In genomic region chr19:55279376-55279772, GRCh38 we compare ENCODE assay signal across 8 cellular contexts. TPM values are rescaled to one million over a fixed set of nuclear protein-coding genes. Genes with fewer than 3 reads are reported as not detected.
DNase-seq lines count a peak whose midpoint lies in the region; ATAC-seq and TF ChIP-seq lines count a peak whose summit lies in the region.

No MANE protein-coding gene starts in this region.

- DNase-seq in SK-N-MC (ENCODE audit: low read depth, low spot score) = no peak
- DNase-seq in fibroblast of lung (ENCODE audit: low read depth in 2 of 2) = no peak
- DNase-seq in prostate gland (ENCODE audit: low spot score) = no peak
- DNase-seq in NCI-H1417 (lab: John Stamatoyannopoulos, UW) = no peak
- no peak for DNase-seq in inferior parietal cortex (ENCODE audit: extremely low spot score)

- WGBS in prostate gland = 6% methylated on average over 23 of the region's 23 CpGs

- H3K4me3 ChIP-seq in SK-N-MC (peak overlapping the region; percentile 83), fibroblast of lung (replicated peaks in 1 of 4; ENCODE audit: control extremely low read depth in 1 of 4, insufficient read depth in 1 of 4, low read depth in 3 of 4, low read length in 4 of 4) (peak overlapping the region; percentile 82 to 99 (median 94)), prostate gland (peak overlapping the region; percentile 53 to 69)

- H4K20me1 ChIP-seq in fibroblast of lung (ENCODE audit: control insufficient read depth, extremely low read depth, insufficient read depth, low read length) = no peaks in the 10 kb centered on the region

- H3K4me1 ChIP-seq in ES-I3 (ENCODE audit: insufficient read depth, low read length) (peaks cover 13% of the 10 kb centered on the region; the same call in 1 of the 2 replicates), fibroblast of lung (ENCODE audit: control insufficient read depth, extremely low read depth, insufficient read depth, low read length) (peaks cover 3% of the 10 kb centered on the region), prostate gland (replicated peaks) (peaks cover 3% of the 10 kb centered on the region)

- ATAC-seq in HG02588 (IDR thresholded peaks at IDR 0.05; ENCODE audit: unreplicated experiment) = no peak
- ATAC-seq in HG02970 (IDR thresholded peaks at IDR 0.05; ENCODE audit: low FRiP score, unreplicated experiment) = no peak

- no peak for TF ChIP-seq CTCF in fibroblast of lung (conservative IDR thresholded peaks at IDR 0.05 in 1 of 2, IDR thresholded peaks at IDR 0.05 in 1 of 2; ENCODE audit: low read depth in 1 of 2, low read length in 2 of 2)
- no peak for TF ChIP-seq CTCF in prostate gland (IDR thresholded peaks at IDR 0.05)

- intact Hi-C loops in prostate gland (cut with DNase I) = no loop called here

- no peaks in the 10 kb centered on the region for H3K79me2 ChIP-seq in fibroblast of lung (ENCODE audit: control insufficient read depth, insufficient read depth, low read length)

- peak overlapping the region; percentile 74 for H3K9ac ChIP-seq in ES-I3 (ENCODE audit: low read depth, low read length)
- H3K9ac ChIP-seq in SK-N-MC (ENCODE audit: insufficient read length) = peak overlapping the region; percentile 64
- peak overlapping the region; percentile 83 for H3K9ac ChIP-seq in fibroblast of lung (ENCODE audit: insufficient read depth, low read length)

- no peak for TF ChIP-seq POLR2A in prostate gland (IDR thresholded peaks at IDR 0.05)

- H3K27ac ChIP-seq in SK-N-MC = peak overlapping the region; percentile 76
- H3K27ac ChIP-seq in fibroblast of lung (ENCODE audit: insufficient read depth, low read length) = peak overlapping the region; percentile 94
- peak overlapping the region; percentile 68 to 81 for H3K27ac ChIP-seq in prostate gland

- H3K27me3 ChIP-seq in fibroblast of lung (ENCODE audit: control insufficient read depth, insufficient read depth, low read length) (no peaks in the 10 kb centered on the region), prostate gland (replicated peaks; ENCODE audit: insufficient read depth) (no peaks in the 10 kb centered on the region)

- H3K9me3 ChIP-seq in ES-I3 (ENCODE audit: control insufficient read depth, insufficient read depth, low read length) = no peaks in the 10 kb centered on the region
- H3K9me3 ChIP-seq in SK-N-MC (ENCODE audit: low read depth, low read length) = no peaks in the 10 kb centered on the region
- no peaks in the 10 kb centered on the region for H3K9me3 ChIP-seq in fibroblast of lung (ENCODE audit: control insufficient read depth, insufficient read depth, low read depth, low read length)
- no peaks in the 10 kb centered on the region for H3K9me3 ChIP-seq in prostate gland

- peak overlapping the region; percentile 93 for H3K4me2 ChIP-seq in fibroblast of lung (ENCODE audit: extremely low read depth, insufficient read depth, low read length)

- no peaks in the 10 kb centered on the region for H3K36me3 ChIP-seq in ES-I3 (ENCODE audit: insufficient read depth, low read length)
- peaks cover 2% of the 10 kb centered on the region; the same call in 1 of the 2 replicates for H3K36me3 ChIP-seq in SK-N-MC (ENCODE audit: insufficient read depth, low read length)
- H3K36me3 ChIP-seq in fibroblast of lung (ENCODE audit: control insufficient read depth, insufficient read depth, low read length) = peaks cover 2% of the 10 kb centered on the region
- H3K36me3 ChIP-seq in prostate gland = peaks cover 0 to 7% of the 10 kb centered on the region in 2 donors

- H2AFZ ChIP-seq in fibroblast of lung (ENCODE audit: low read length) = peak overlapping the region; percentile 94

RNA-seq across cellular contexts. Expression of gene HSPBP1, which starts 0.5 kb away (rescaled TPM):
- total RNA-seq in fibroblast of lung = 19.8 and 21.5 TPM in 2 replicates
- polyA plus RNA-seq in fibroblast of lung = 12.5 and 15.8 TPM in 2 replicates
- 26.9 and 42.7 TPM in 2 replicates for polyA plus RNA-seq in fibroblast of lung (2012)
- polyA minus RNA-seq in fibroblast of lung (ENCODE audit: low replicate concordance) = 20.4 and 22.7 TPM in 2 replicates
- 10 to 100 TPM; 33.6 to 36.0 TPM for total RNA-seq in prostate gland

RNA-seq across cellular contexts. Expression of gene BRSK1, which starts 4.4 kb away (rescaled TPM):
- 3.9 and 5.1 TPM in 2 replicates for total RNA-seq in fibroblast of lung
- 5.1 and 8.4 TPM in 2 replicates for polyA plus RNA-seq in fibroblast of lung
- polyA plus RNA-seq in fibroblast of lung (2012) = 3.2 and 4.5 TPM in 2 replicates
- 5.6 TPM in 2 replicates for polyA minus RNA-seq in fibroblast of lung (ENCODE audit: low replicate concordance)
- total RNA-seq in prostate gland = 10 to 100 TPM in 1 of 2 donors, 1 to 10 TPM in 1; 1.4 to 10.9 TPM

RNA-seq across cellular contexts. Expression of gene PPP6R1, which starts 20.6 kb away (rescaled TPM):
- 19.3 and 34.0 TPM in 2 replicates for total RNA-seq in fibroblast of lung
- 28.5 and 43.1 TPM in 2 replicates for polyA plus RNA-seq in fibroblast of lung
- polyA plus RNA-seq in fibroblast of lung (2012) = 31.9 and 51.3 TPM in 2 replicates
- 114 and 154 TPM in 2 replicates for polyA minus RNA-seq in fibroblast of lung (ENCODE audit: low replicate concordance)
- 100 to 1,000 TPM in 1 of 2 donors, 10 to 100 TPM in 1; 49.5 to 112 TPM for total RNA-seq in prostate gland

RNA-seq across cellular contexts. Expression of gene TMEM150B, which starts 45.8 kb away (rescaled TPM):
- total RNA-seq in fibroblast of lung (not detected in 2 replicates), prostate gland (not detected)
- not detected in 2 replicates for polyA plus RNA-seq in fibroblast of lung
- not detected in 2 replicates for polyA plus RNA-seq in fibroblast of lung (2012)
- polyA minus RNA-seq in fibroblast of lung (ENCODE audit: low replicate concordance) = not detected in 2 replicates

RNA-seq across cellular contexts. Expression of gene TMEM86B, which starts 50.8 kb away (rescaled TPM):
- total RNA-seq in fibroblast of lung (1.3 TPM in 2 replicates), prostate gland (10 to 100 TPM in 1 of 2 donors, 1 to 10 TPM in 1; 1.5 to 10.8 TPM)
- 0.34 and 0.62 TPM in 2 replicates for polyA plus RNA-seq in fibroblast of lung
- 1.3 and 1.8 TPM in 2 replicates for polyA plus RNA-seq in fibroblast of lung (2012)
- 1.7 and 1.8 TPM in 2 replicates for polyA minus RNA-seq in fibroblast of lung (ENCODE audit: low replicate concordance)
